In genomic region chr6:116847234-116847633, GRCh38 we compare ENCODE assay signal across 8 cellular contexts. TPM values are rescaled to one million over a fixed set of nuclear protein-coding genes. Genes with fewer than 3 reads are reported as not detected.
A peak's percentile ranks its signal among the peaks of the same experiment; 100 is the strongest.
DNase-seq lines count a peak whose midpoint lies in the region; ATAC-seq and TF ChIP-seq lines count a peak whose summit lies in the region.

No MANE protein-coding gene starts in this region.

- no peak overlapping the region for H2BK120ac ChIP-seq in neuronal stem cell (ENCODE audit: low read depth, low read length)

- no peak overlapping the region for H3K27ac ChIP-seq in Panc1 (ENCODE audit: low read length)
- H3K27ac ChIP-seq in neuronal stem cell (replicated peaks; ENCODE audit: low read length), result no peak overlapping the region

- H3K27ac Mint-ChIP-seq in activated T-helper 17 cell treated with anti-CD3 and anti-CD28 coated beads, Interleukin-2, amount 50 U/mL, for 72 hours, result no peak overlapping the region

- H3K9ac ChIP-seq in neuronal stem cell (ENCODE audit: low read depth, low read length, poor library complexity), result no peak overlapping the region

- H3K14ac ChIP-seq in neuronal stem cell (ENCODE audit: low read length), result no peak overlapping the region

- CTCF ChIA-PET in Panc1 (lab: Charles Lee), result no interaction called here

- no peaks in the 10 kb centered on the region for H3K9me3 ChIP-seq in Panc1 (ENCODE audit: control insufficient read depth, insufficient read depth, low read depth, low read length)
- no peaks in the 10 kb centered on the region for H3K9me3 ChIP-seq in neuronal stem cell (replicated peaks in 1 of 2; ENCODE audit: control insufficient read depth in 2 of 2, insufficient read depth in 1 of 2, low read depth in 1 of 2, low read length in 2 of 2)

- peaks cover 5% of the 10 kb centered on the region for H3K27me3 Mint-ChIP-seq in activated T-helper 17 cell treated with anti-CD3 and anti-CD28 coated beads, Interleukin-2, amount 50 U/mL, for 72 hours

- H3K23ac ChIP-seq in neuronal stem cell (ENCODE audit: low read depth, low read length, poor library complexity), result no peak overlapping the region

- no peak overlapping the region for H2BK15ac ChIP-seq in neuronal stem cell (ENCODE audit: low read length)

- peak; percentile 57 for ATAC-seq in HG03520 (IDR thresholded peaks at IDR 0.05; ENCODE audit: unreplicated experiment)
- ATAC-seq in Panc1, result peak; percentile 92
- no peak for ATAC-seq in activated CD4-positive, CD25-positive, alpha-beta regulatory T cell treated with anti-CD3 and anti-CD28 coated beads, Interleukin-2, amount 50 U/mL, for 24 hours
- ATAC-seq in activated T-helper 17 cell treated with anti-CD3 and anti-CD28 coated beads, Interleukin-2, amount 50 U/mL, for 72 hours (replicated peaks), result no peak

- H3K4me3 ChIP-seq in Panc1 (ENCODE audit: low read depth in 2 of 2, low read length in 2 of 2) (no peak overlapping the region), foreskin fibroblast (ENCODE audit: low read depth in 1 of 2, low read length in 2 of 2) (no peak overlapping the region), neuronal stem cell (ENCODE audit: low read length in 2 of 2) (no peak overlapping the region), lower leg skin (ENCODE audit: low read depth, poor library complexity, severe bottlenecking) (no peak overlapping the region)

- H3K79me1 ChIP-seq in neuronal stem cell (ENCODE audit: low read depth, low read length), result no peaks in the 10 kb centered on the region

- no peak overlapping the region for H4K91ac ChIP-seq in neuronal stem cell (ENCODE audit: low read depth, low read length, poor library complexity)

- no peaks in the 10 kb centered on the region for H3K4me1 ChIP-seq in Panc1 (ENCODE audit: control insufficient read depth, insufficient read depth, low read length)
- H3K4me1 ChIP-seq in neuronal stem cell (ENCODE audit: control insufficient read depth in 2 of 2, insufficient read depth in 1 of 2, low read depth in 1 of 2, low read length in 2 of 2), result no peaks in the 10 kb centered on the region

- H3K9me3 Mint-ChIP-seq in activated T-helper 17 cell treated with anti-CD3 and anti-CD28 coated beads, Interleukin-2, amount 50 U/mL, for 72 hours, result peaks cover 3% of the 10 kb centered on the region

- no peak overlapping the region for H2BK12ac ChIP-seq in neuronal stem cell (ENCODE audit: low read length)

- POLR2A ChIA-PET in Panc1 (lab: Charles Lee), result no interaction called here

- no peak overlapping the region for H3K4ac ChIP-seq in neuronal stem cell (ENCODE audit: low read length)

- no peak overlapping the region for H3K4me2 ChIP-seq in neuronal stem cell (ENCODE audit: insufficient read depth, low read length, poor library complexity, severe bottlenecking)

- H2BK5ac ChIP-seq in neuronal stem cell (ENCODE audit: low read length), result no peak overlapping the region

- TF ChIP-seq CTCF in GM12873 (IDR thresholded peaks at IDR 0.05; ENCODE audit: insufficient read depth, low read depth, low read length, missing control alignments) (peak; percentile 15), Panc1 (IDR thresholded peaks at IDR 0.05) (peak; percentile 57), foreskin fibroblast (IDR thresholded peaks at IDR 0.05; ENCODE audit: low read depth, low read length) (peak; percentile 7), lower leg skin (IDR thresholded peaks at IDR 0.05) (no peak)

- no peaks in the 10 kb centered on the region for H3K4me1 Mint-ChIP-seq in activated T-helper 17 cell treated with anti-CD3 and anti-CD28 coated beads, Interleukin-2, amount 50 U/mL, for 72 hours

- intact Hi-C loops in Panc1 (cut with micrococcal nuclease; ENCODE audit: unreplicated experiment), result loop anchor here (1.0 kb wide), 1 partner anchor 67 kb away; no protein-coding TSS in a partner anchor
- intact Hi-C loops in lower leg skin (cut with DNase I; ENCODE audit: low total_unique reads), result no loop called here

- no TSS peak for BruUV-seq in Panc1 (replicated peaks; lab: Mats Ljungman, UMichigan)

- in situ Hi-C loops in Panc1 (cut with HindIII; ENCODE audit: low pct_unique_long_range_greater_than_20kb, low sequenced_read_pairs), result no loop called here

- no peak overlapping the region for H3K4me3 Mint-ChIP-seq in activated T-helper 17 cell treated with anti-CD3 and anti-CD28 coated beads, Interleukin-2, amount 50 U/mL, for 72 hours

- no peak overlapping the region for H2AFZ ChIP-seq in neuronal stem cell (ENCODE audit: low read length)

- no peak for TF ChIP-seq POLR2A in lower leg skin (IDR thresholded peaks at IDR 0.05)

- WGBS in neuronal stem cell (ENCODE audit: extremely low coverage in 2 of 2, insufficient read length in 2 of 2, insufficient replicate concordance in 1 of 2), 2 donors, result no CpG with 5 or more reads among the region's 1 CpG
- 11 to 25% methylated on average over 1 of the region's 1 CpG for WGBS in lower leg skin, 2 donors

- H3K36me3 ChIP-seq in Panc1 (ENCODE audit: control insufficient read depth, insufficient read depth, low read length), result no peaks in the 10 kb centered on the region
- no peaks in the 10 kb centered on the region for H3K36me3 ChIP-seq in neuronal stem cell (replicated peaks in 1 of 2; ENCODE audit: control insufficient read depth in 2 of 2, insufficient read depth in 2 of 2, low read length in 2 of 2)

- peaks cover 6% of the 10 kb centered on the region; the same call in 1 of the 2 replicates for H3K27me3 ChIP-seq in Panc1 (ENCODE audit: control insufficient read depth, insufficient read depth, low read length)
- H3K27me3 ChIP-seq in neuronal stem cell (ENCODE audit: control insufficient read depth in 3 of 3, insufficient read depth in 3 of 3, low read depth in 1 of 3, low read length in 3 of 3), result no peaks in the 10 kb centered on the region

- peak; percentile 24 for DNase-seq in Panc1 (ENCODE audit: low read depth, low spot score)
- peak; percentile 2 to 43 for DNase-seq in foreskin fibroblast
- DNase-seq in neuronal stem cell (ENCODE audit: low spot score), result no peak
- no peak for DNase-seq in lower leg skin (ENCODE audit: low spot score in 2 of 2)

- H3K18ac ChIP-seq in neuronal stem cell (ENCODE audit: low read length), result no peak overlapping the region

- no peak overlapping the region for H4K8ac ChIP-seq in neuronal stem cell (ENCODE audit: low read depth, low read length)

- H3K36me3 Mint-ChIP-seq in activated T-helper 17 cell treated with anti-CD3 and anti-CD28 coated beads, Interleukin-2, amount 50 U/mL, for 72 hours (ENCODE audit: low read depth), result no peaks in the 10 kb centered on the region

- no peak overlapping the region for H2AK5ac ChIP-seq in neuronal stem cell (ENCODE audit: low read depth, low read length)

RNA-seq across cellular contexts. Expression of gene GPRC6A, which starts 18.4 kb away (rescaled TPM):
- not detected for total RNA-seq in Panc1 (2021; ENCODE audit: unreplicated experiment)
- polyA plus RNA-seq in Panc1 (2012; ENCODE audit: insufficient read length), result not detected
- polyA plus RNA-seq in neuronal stem cell (2013, experiment 1 of 2), result not detected
- polyA plus RNA-seq in neuronal stem cell (2013, experiment 2 of 2), result 0.03 TPM
- not detected for total RNA-seq in activated T-helper 17 cell treated with anti-CD3 and anti-CD28 coated beads, Interleukin-2, amount 50 U/mL, for 72 hours
- total RNA-seq in lower leg skin, result not detected

RNA-seq across cellular contexts. Expression of gene RFX6, which starts 29.8 kb away (rescaled TPM):
- total RNA-seq in Panc1 (2021; ENCODE audit: unreplicated experiment), result not detected
- not detected for polyA plus RNA-seq in Panc1 (2012; ENCODE audit: insufficient read length)
- 0.04 TPM for polyA plus RNA-seq in neuronal stem cell (2013, experiment 1 of 2)
- not detected for polyA plus RNA-seq in neuronal stem cell (2013, experiment 2 of 2)
- not detected for total RNA-seq in activated T-helper 17 cell treated with anti-CD3 and anti-CD28 coated beads, Interleukin-2, amount 50 U/mL, for 72 hours
- total RNA-seq in lower leg skin, result not detected

Comparison
In these comparisons a context has a peak if more than half of its experiments do, and no peak if none do; other contexts are left out.
1. CTCF ChIP-seq: peak in GM12873 (single experiment), Panc1 (single experiment) and foreskin fibroblast (single experiment); none in lower leg skin (0 of 3).
2. ATAC-seq: peak in HG03520 (single experiment) and Panc1 (single experiment); none in activated CD4-positive, CD25-positive, alpha-beta regulatory T cell treated with anti-CD3 and anti-CD28 coated beads, Interleukin-2, amount 50 U/mL, for 24 hours (0 of 2) and activated T-helper 17 cell treated with anti-CD3 and anti-CD28 coated beads, Interleukin-2, amount 50 U/mL, for 72 hours (single experiment).
3. DNase-seq: peak in Panc1 (single experiment) and foreskin fibroblast (2 of 2); none in neuronal stem cell (single experiment) and lower leg skin (0 of 2).